Comparison of ENCODE assay signal across 1 cellular context in the genomic region with DNA sequence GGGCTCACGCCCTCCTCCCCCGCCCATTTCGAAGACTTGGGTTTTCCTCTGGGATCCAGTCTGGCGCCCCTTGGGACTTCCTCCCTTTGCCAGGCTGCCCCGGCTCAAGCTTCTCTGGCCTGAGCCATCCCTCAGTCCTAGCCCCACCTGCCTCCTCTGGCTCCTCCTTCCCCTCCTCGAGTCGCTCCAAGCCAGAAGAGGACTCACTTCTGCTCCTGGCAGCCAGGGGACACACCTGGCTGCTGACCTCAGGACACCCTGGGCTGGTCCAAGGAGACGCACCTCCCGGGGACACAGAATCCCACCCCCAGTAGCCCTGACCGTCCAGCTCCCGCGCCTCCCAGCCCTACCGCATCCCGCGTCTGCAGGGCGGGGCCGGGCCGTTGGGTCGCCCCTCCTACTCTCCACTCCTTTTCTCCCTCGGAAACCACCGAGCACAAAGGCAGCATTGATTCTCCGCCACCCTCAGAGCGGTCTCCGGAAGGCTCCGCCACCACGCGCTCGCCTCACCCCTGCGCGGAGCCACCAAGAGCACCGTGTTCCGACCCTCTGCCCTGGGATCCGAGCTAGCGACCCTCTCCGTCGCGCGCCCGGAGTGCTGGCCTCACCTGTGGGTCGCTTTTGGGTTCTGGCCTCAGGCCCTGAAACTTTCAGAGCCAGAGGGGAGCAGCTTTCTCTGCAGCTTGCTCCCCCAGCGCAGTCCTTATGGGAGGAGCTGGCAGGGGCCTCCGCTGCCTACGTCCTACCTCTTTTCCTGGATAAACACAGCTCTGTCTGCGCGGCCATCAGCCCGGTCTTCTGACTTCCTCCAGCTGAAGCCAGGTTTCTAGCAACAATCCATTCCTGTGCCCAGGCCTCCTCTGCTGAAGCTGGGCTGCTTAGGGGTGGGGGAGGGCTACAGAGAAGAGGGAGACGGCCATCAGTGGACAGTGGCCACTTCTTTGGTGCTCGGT.
TF ChIP-seq lines count a peak whose summit lies in the region.

TSS of gene C2CD4D (minus strand) at position 364 of the 953 bp plus-strand sequence. CDS start 831 bp downstream, outside the sequence.

TF ChIP-seq in HepG2, 621 proteins besides CTCF, POLR2A, EP300 and RAD21 (continued from another document and continues in another):
- TF ChIP-seq, protein P1, sequence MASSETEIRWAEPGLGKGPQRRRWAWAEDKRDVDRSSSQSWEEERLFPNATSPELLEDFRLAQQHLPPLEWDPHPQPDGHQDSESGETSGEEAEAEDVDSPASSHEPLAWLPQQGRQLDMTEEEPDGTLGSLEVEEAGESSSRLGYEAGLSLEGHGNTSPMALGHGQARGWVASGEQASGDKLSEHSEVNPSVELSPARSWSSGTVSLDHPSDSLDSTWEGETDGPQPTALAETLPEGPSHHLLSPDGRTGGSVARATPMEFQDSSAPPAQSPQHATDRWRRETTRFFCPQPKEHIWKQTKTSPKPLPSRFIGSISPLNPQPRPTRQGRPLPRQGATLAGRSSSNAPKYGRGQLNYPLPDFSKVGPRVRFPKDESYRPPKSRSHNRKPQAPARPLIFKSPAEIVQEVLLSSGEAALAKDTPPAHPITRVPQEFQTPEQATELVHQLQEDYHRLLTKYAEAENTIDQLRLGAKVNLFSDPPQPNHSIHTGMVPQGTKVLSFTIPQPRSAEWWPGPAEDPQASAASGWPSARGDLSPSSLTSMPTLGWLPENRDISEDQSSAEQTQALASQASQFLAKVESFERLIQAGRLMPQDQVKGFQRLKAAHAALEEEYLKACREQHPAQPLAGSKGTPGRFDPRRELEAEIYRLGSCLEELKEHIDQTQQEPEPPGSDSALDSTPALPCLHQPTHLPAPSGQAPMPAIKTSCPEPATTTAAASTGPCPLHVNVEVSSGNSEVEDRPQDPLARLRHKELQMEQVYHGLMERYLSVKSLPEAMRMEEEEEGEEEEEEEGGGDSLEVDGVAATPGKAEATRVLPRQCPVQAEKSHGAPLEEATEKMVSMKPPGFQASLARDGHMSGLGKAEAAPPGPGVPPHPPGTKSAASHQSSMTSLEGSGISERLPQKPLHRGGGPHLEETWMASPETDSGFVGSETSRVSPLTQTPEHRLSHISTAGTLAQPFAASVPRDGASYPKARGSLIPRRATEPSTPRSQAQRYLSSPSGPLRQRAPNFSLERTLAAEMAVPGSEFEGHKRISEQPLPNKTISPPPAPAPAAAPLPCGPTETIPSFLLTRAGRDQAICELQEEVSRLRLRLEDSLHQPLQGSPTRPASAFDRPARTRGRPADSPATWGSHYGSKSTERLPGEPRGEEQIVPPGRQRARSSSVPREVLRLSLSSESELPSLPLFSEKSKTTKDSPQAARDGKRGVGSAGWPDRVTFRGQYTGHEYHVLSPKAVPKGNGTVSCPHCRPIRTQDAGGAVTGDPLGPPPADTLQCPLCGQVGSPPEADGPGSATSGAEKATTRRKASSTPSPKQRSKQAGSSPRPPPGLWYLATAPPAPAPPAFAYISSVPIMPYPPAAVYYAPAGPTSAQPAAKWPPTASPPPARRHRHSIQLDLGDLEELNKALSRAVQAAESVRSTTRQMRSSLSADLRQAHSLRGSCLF (CRISPR knock-in tag; IDR thresholded peaks at IDR 0.05; ENCODE audit: borderline replicate concordance), result no peak
- peak; percentile 60; the same call in 1 of the 2 replicates for TF ChIP-seq HOXA3 (CRISPR knock-in tag; IDR thresholded peaks at IDR 0.05)
- no peak for TF ChIP-seq ZNF713 (CRISPR knock-in tag; IDR thresholded peaks at IDR 0.05)
- 0 out of 2 replicates have a peak, but pooled peaks have one; percentile 19 for TF ChIP-seq ARID5B (CRISPR knock-in tag; IDR thresholded peaks at IDR 0.05)
- TF ChIP-seq, protein P2, sequence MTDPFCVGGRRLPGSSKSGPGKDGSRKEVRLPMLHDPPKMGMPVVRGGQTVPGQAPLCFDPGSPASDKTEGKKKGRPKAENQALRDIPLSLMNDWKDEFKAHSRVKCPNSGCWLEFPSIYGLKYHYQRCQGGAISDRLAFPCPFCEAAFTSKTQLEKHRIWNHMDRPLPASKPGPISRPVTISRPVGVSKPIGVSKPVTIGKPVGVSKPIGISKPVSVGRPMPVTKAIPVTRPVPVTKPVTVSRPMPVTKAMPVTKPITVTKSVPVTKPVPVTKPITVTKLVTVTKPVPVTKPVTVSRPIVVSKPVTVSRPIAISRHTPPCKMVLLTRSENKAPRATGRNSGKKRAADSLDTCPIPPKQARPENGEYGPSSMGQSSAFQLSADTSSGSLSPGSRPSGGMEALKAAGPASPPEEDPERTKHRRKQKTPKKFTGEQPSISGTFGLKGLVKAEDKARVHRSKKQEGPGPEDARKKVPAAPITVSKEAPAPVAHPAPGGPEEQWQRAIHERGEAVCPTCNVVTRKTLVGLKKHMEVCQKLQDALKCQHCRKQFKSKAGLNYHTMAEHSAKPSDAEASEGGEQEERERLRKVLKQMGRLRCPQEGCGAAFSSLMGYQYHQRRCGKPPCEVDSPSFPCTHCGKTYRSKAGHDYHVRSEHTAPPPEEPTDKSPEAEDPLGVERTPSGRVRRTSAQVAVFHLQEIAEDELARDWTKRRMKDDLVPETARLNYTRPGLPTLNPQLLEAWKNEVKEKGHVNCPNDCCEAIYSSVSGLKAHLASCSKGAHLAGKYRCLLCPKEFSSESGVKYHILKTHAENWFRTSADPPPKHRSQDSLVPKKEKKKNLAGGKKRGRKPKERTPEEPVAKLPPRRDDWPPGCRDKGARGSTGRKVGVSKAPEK (CRISPR knock-in tag; IDR thresholded peaks at IDR 0.05; ENCODE audit: borderline replicate concordance), result no peak
- TF ChIP-seq ZNF614 (CRISPR knock-in tag; IDR thresholded peaks at IDR 0.05; ENCODE audit: borderline replicate concordance), result no peak
- no peak for TF ChIP-seq ZBTB14 (CRISPR knock-in tag; IDR thresholded peaks at IDR 0.05)
- TF ChIP-seq TAF1 (CRISPR knock-in tag; IDR thresholded peaks at IDR 0.05), result peak; percentile 64; the same call in 1 of the 2 replicates
- TF ChIP-seq ERF (CRISPR knock-in tag; IDR thresholded peaks at IDR 0.05), result peak; percentile 64; the same call in 1 of the 2 replicates
- no peak for TF ChIP-seq KDM3A (CRISPR knock-in tag; IDR thresholded peaks at IDR 0.05; ENCODE audit: low read depth)
- TF ChIP-seq, protein P3, sequence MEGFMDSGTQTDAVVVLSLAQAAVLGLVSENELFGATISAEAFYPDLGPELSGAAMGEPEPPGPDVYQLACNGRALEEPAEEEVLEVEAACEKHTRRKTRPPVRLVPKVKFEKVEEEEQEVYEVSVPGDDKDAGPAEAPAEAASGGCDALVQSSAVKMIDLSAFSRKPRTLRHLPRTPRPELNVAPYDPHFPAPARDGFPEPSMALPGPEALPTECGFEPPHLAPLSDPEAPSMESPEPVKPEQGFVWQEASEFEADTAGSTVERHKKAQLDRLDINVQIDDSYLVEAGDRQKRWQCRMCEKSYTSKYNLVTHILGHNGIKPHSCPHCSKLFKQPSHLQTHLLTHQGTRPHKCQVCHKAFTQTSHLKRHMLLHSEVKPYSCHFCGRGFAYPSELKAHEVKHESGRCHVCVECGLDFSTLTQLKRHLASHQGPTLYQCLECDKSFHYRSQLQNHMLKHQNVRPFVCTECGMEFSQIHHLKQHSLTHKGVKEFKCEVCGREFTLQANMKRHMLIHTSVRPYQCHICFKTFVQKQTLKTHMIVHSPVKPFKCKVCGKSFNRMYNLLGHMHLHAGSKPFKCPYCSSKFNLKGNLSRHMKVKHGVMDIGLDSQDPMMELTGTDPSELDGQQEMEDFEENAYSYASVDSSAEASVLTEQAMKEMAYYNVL (CRISPR knock-in tag; IDR thresholded peaks at IDR 0.05; ENCODE audit: borderline replicate concordance), result no peak
- TF ChIP-seq JUND (CRISPR knock-in tag; IDR thresholded peaks at IDR 0.05), result no peak
- TF ChIP-seq SYNCRIP (IDR thresholded peaks at IDR 0.05; ENCODE audit: insufficient read depth, low read depth, low read length), result no peak
- TF ChIP-seq, protein P4, sequence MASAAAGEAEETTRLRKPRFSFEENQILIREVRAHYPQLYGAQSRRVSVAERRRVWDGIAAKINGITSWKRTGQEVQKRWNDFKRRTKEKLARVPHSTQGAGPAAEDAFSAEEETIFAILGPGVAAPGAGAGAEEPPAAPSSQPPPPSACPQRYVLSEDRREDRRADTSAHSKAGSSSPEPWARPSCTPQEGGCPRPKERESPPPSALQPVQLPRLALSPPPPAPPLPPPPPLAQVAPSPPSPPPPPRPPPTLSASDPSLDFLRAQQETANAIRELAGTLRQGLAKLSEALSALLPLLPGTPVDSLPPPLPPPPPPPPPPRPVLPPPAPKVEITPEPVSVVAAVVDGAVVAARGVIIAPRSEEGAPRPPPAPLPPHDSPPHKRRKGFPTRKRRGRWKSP (CRISPR knock-in tag; IDR thresholded peaks at IDR 0.05), result peak; percentile 37; the same call in 1 of the 2 replicates
- TF ChIP-seq ZNF792 (CRISPR knock-in tag; IDR thresholded peaks at IDR 0.05), result peak; percentile 14; the same call in 1 of the 2 replicates
- 0 out of 2 replicates have a peak, but pooled peaks have one; percentile 79 for TF ChIP-seq DZIP1 (CRISPR knock-in tag; IDR thresholded peaks at IDR 0.05)
- TF ChIP-seq, protein P5, sequence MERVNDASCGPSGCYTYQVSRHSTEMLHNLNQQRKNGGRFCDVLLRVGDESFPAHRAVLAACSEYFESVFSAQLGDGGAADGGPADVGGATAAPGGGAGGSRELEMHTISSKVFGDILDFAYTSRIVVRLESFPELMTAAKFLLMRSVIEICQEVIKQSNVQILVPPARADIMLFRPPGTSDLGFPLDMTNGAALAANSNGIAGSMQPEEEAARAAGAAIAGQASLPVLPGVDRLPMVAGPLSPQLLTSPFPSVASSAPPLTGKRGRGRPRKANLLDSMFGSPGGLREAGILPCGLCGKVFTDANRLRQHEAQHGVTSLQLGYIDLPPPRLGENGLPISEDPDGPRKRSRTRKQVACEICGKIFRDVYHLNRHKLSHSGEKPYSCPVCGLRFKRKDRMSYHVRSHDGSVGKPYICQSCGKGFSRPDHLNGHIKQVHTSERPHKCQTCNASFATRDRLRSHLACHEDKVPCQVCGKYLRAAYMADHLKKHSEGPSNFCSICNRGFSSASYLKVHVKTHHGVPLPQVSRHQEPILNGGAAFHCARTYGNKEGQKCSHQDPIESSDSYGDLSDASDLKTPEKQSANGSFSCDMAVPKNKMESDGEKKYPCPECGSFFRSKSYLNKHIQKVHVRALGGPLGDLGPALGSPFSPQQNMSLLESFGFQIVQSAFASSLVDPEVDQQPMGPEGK (CRISPR knock-in tag; IDR thresholded peaks at IDR 0.05), result no peak
- TF ChIP-seq PHF20 (CRISPR knock-in tag; IDR thresholded peaks at IDR 0.05), result no peak
